ENCODE assay signal across 1 cellular context in the genomic region with DNA sequence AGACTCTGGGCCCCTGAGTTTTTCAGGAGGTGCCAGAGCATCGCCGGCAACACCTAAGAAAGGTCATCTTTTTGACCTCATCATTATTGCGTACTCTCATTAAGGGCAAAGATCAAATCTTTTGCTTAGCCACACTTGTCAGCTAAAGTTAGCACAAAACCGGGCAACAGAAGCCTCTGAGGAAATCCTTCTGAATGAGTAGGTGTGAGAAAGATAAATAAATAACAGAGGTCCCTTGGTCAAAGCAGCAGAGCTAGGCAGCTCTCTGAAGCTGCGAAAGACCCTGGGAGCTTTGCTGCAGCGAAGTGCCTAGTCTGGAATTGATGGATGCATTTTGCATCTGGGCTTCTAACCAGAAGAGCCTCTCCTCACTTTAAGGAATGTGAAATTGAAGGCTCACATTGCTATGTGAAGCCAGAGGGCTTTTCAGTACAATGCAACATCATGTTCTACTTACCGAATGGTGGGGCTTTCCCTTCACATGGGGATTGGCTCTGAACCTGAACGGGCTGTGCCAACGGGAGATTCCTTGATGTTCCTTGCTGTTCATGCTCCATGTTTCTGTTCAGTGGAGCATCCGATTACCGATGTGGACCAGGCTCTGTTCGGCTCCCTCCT.
TF ChIP-seq lines count a peak whose summit lies in the region.

No MANE protein-coding gene starts in this region.

TF ChIP-seq in IMR-90, 13 proteins besides CTCF, POLR2A, EP300 and RAD21 (continued from another document):
- TF ChIP-seq, protein P1, sequence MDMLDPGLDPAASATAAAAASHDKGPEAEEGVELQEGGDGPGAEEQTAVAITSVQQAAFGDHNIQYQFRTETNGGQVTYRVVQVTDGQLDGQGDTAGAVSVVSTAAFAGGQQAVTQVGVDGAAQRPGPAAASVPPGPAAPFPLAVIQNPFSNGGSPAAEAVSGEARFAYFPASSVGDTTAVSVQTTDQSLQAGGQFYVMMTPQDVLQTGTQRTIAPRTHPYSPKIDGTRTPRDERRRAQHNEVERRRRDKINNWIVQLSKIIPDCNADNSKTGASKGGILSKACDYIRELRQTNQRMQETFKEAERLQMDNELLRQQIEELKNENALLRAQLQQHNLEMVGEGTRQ (IDR thresholded peaks at IDR 0.05; ENCODE audit: low read depth, low read length), result no peak
- TF ChIP-seq BHLHE40 (IDR thresholded peaks at IDR 0.05; ENCODE audit: low read depth, low read length) (no peak), CHD1 (IDR thresholded peaks at IDR 0.05; ENCODE audit: low read depth, low read length) (no peak), MAZ (IDR thresholded peaks at IDR 0.05; ENCODE audit: borderline replicate concordance, low read depth, low read length) (no peak), MXI1 (IDR thresholded peaks at IDR 0.05; ENCODE audit: borderline replicate concordance, low read depth, low read length) (no peak), CEBPB (IDR thresholded peaks at IDR 0.05; ENCODE audit: low read depth, low read length) (no peak), NFE2L2 (IDR thresholded peaks at IDR 0.05; ENCODE audit: low read depth, low read length) (no peak), RCOR1 (IDR thresholded peaks at IDR 0.05; ENCODE audit: insufficient replicate concordance, low read length) (no peak), FOS (IDR thresholded peaks at IDR 0.05; ENCODE audit: low read depth, low read length) (no peak)
- TF ChIP-seq, protein P2, sequence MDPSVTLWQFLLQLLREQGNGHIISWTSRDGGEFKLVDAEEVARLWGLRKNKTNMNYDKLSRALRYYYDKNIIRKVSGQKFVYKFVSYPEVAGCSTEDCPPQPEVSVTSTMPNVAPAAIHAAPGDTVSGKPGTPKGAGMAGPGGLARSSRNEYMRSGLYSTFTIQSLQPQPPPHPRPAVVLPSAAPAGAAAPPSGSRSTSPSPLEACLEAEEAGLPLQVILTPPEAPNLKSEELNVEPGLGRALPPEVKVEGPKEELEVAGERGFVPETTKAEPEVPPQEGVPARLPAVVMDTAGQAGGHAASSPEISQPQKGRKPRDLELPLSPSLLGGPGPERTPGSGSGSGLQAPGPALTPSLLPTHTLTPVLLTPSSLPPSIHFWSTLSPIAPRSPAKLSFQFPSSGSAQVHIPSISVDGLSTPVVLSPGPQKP (IDR thresholded peaks at IDR 0.05; ENCODE audit: borderline replicate concordance, low read depth, low read length), result no peak
